8 cellular contexts compared by ENCODE assay signal in genomic region chr1:148679050-148679786, GRCh38.
DNase-seq lines count a peak whose midpoint lies in the region; ATAC-seq and TF ChIP-seq lines count a peak whose summit lies in the region.
"Not testable (repeated sequence)": the region's sequence is repeated elsewhere in the genome, so short reads cannot be mapped to it uniquely, and the experiment has no call there.

No MANE protein-coding gene starts in this region.

- not testable (repeated sequence) for TF ChIP-seq RAD21 in SK-N-SH (IDR thresholded peaks at IDR 0.05; ENCODE audit: low read length)

- CTCF ChIA-PET in SK-N-SH (lab: Yijun Ruan, JAX); naive thymus-derived CD4-positive, alpha-beta T cell (lab: Charles Lee): not testable (repeated sequence)

- H3K79me2 ChIP-seq in SK-N-SH (ENCODE audit: insufficient read depth), result not testable (repeated sequence)

- not testable (repeated sequence) for TF ChIP-seq EP300 in SK-N-SH (IDR thresholded peaks at IDR 0.05; ENCODE audit: borderline replicate concordance in 1 of 2, low read depth in 1 of 2, low read length in 1 of 2)

- H3K4me3 ChIP-seq in BLaER1 treated with 17β-estradiol and CSF1 and Interleukin-3, amounts not matched to agents 10 nM and 100 nM, result peak overlapping the region; percentile 57 to 74 (median 66)
- H3K4me3 ChIP-seq in SK-N-SH (ENCODE audit: low read depth in 2 of 2, low read length in 1 of 2), result peak overlapping the region; percentile 38 to 59
- not testable (repeated sequence) for H3K4me3 ChIP-seq in colonic mucosa; naive thymus-derived CD4-positive, alpha-beta T cell (ENCODE audit: low read length)

- 0% methylated on average over 12 of the region's 77 CpGs for WGBS in SK-N-SH (ENCODE audit: low lambda C conversion rate)

- peak overlapping the region in 2 of 9 donors; percentile 38 to 60 for H3K27ac Mint-ChIP-seq in naive thymus-derived CD4-positive, alpha-beta T cell

- not testable (repeated sequence) for H3K36me3 ChIP-seq in BLaER1 treated with 17β-estradiol and CSF1 and Interleukin-3, amounts not matched to agents 10 nM and 100 nM; SK-N-SH (replicated peaks in 1 of 2; ENCODE audit: control insufficient read depth in 1 of 2, insufficient read depth in 2 of 2, low read length in 1 of 2); colonic mucosa; naive thymus-derived CD4-positive, alpha-beta T cell (ENCODE audit: control insufficient read depth in 2 of 3, insufficient read depth in 3 of 3, low read length in 3 of 3)

- H3K9me3 ChIP-seq in BLaER1 treated with 17β-estradiol and CSF1 and Interleukin-3, amounts not matched to agents 10 nM and 100 nM (replicated peaks in 1 of 11); SK-N-SH; colonic mucosa; naive thymus-derived CD4-positive, alpha-beta T cell (ENCODE audit: control insufficient read depth in 2 of 3, low read length in 3 of 3): not testable (repeated sequence)

- H3K4me3 Mint-ChIP-seq in naive thymus-derived CD4-positive, alpha-beta T cell, result peak overlapping the region in 5 of 10 donors; percentile 55 to 74 (median 73)

- peak overlapping the region in 9 of 11 experiments; percentile 58 to 76 (median 65); a peak in 16 of 22 replicates for H3K27ac ChIP-seq in BLaER1 treated with 17β-estradiol and CSF1 and Interleukin-3, amounts not matched to agents 10 nM and 100 nM
- H3K27ac ChIP-seq in SK-N-SH (ENCODE audit: low read depth in 2 of 2, low read length in 1 of 2); colonic mucosa: not testable (repeated sequence)
- H3K27ac ChIP-seq in naive thymus-derived CD4-positive, alpha-beta T cell (ENCODE audit: low read depth, low read length), result peak overlapping the region; percentile 60

- not testable (repeated sequence) for TF ChIP-seq CTCF in SK-N-SH (IDR thresholded peaks at IDR 0.05); colonic mucosa (IDR thresholded peaks at IDR 0.05)

- H3K4me1 ChIP-seq in BLaER1 treated with 17β-estradiol and CSF1 and Interleukin-3, amounts not matched to agents 10 nM and 100 nM; SK-N-SH (ENCODE audit: control insufficient read depth in 1 of 2, insufficient read depth in 2 of 2, low read depth in 1 of 2, low read length in 1 of 2); colonic mucosa; naive thymus-derived CD4-positive, alpha-beta T cell (ENCODE audit: control insufficient read depth in 2 of 2, insufficient read depth in 2 of 2, low read length in 2 of 2): not testable (repeated sequence)

- ATAC-seq in left ventricle myocardium superior, result peak; percentile 80
- ATAC-seq in naive thymus-derived CD4-positive, alpha-beta T cell, result peak; percentile 53

- peak overlapping the region; percentile 71 to 80 (median 78); a peak in 21 of 22 replicates for H3K9ac ChIP-seq in BLaER1 treated with 17β-estradiol and CSF1 and Interleukin-3, amounts not matched to agents 10 nM and 100 nM
- not testable (repeated sequence) for H3K9ac ChIP-seq in SK-N-SH
- H3K9ac ChIP-seq in colonic mucosa (ENCODE audit: low read depth in 2 of 2, low read length in 2 of 2), result peak overlapping the region in 1 of 2 donors; percentile 35

- not testable (repeated sequence) for H3K27me3 Mint-ChIP-seq in naive thymus-derived CD4-positive, alpha-beta T cell

- not testable (repeated sequence) for H3K9me2 ChIP-seq in SK-N-SH

- H3K4me1 Mint-ChIP-seq in naive thymus-derived CD4-positive, alpha-beta T cell, result not testable (repeated sequence)

- H3K36me3 Mint-ChIP-seq in naive thymus-derived CD4-positive, alpha-beta T cell, result not testable (repeated sequence)

- intact Hi-C loops in colonic mucosa (cut with DNase I); left ventricle myocardium superior (cut with micrococcal nuclease); naive thymus-derived CD4-positive, alpha-beta T cell (cut with micrococcal nuclease): not testable (repeated sequence)

- not testable (repeated sequence) for H3F3A ChIP-seq in SK-N-SH (replicated peaks; ENCODE audit: insufficient read depth)

- H3K27me3 ChIP-seq in BLaER1 treated with 17β-estradiol and CSF1 and Interleukin-3, amounts not matched to agents 10 nM and 100 nM; SK-N-SH (ENCODE audit: insufficient read depth); colonic mucosa; naive thymus-derived CD4-positive, alpha-beta T cell (ENCODE audit: control insufficient read depth in 2 of 2, insufficient read depth in 2 of 2, low read length in 2 of 2): not testable (repeated sequence)

- peak overlapping the region in 8 of 11 experiments; percentile 47 to 68 (median 52); a peak in 7 of 22 replicates for H3K4me2 ChIP-seq in BLaER1 treated with 17β-estradiol and CSF1 and Interleukin-3, amounts not matched to agents 10 nM and 100 nM
- H3K4me2 ChIP-seq in SK-N-SH, result peak overlapping the region; percentile 65; the same call in 1 of the 2 replicates

- not testable (repeated sequence) for H4K20me1 ChIP-seq in BLaER1 treated with 17β-estradiol and CSF1 and Interleukin-3, amounts not matched to agents 10 nM and 100 nM; SK-N-SH (ENCODE audit: insufficient read depth)

- not testable (repeated sequence) for H2AFZ ChIP-seq in SK-N-SH (ENCODE audit: low read depth)

- H3K9me3 Mint-ChIP-seq in naive thymus-derived CD4-positive, alpha-beta T cell, result not testable (repeated sequence)

- DNase-seq in HT-29 (ENCODE audit: low spot score), result peak; percentile 3
- DNase-seq in SK-N-SH, result not testable (repeated sequence)
- DNase-seq in activated T-cell treated with anti-CD3 and anti-CD28 coated beads, Interleukin-2, amount 50 U/mL, for 48 hours, result peak; percentile 62 to 63
- peak; percentile 64 for DNase-seq in colonic mucosa
- peak; percentile 71 for DNase-seq in left ventricle myocardium superior
- DNase-seq in naive thymus-derived CD4-positive, alpha-beta T cell, result peak in 7 of 9 donors; percentile 23 to 70 (median 57)
- DNase-seq in stimulated activated CD4-positive, alpha-beta T cell treated with anti-CD3 and anti-CD28 coated beads, TNF-alpha, amount 100 ng/mL, for 48 hours (ENCODE audit: low read depth in 3 of 3), result peak in 2 of 3 donors; percentile 4 to 11

- POLR2A ChIA-PET in SK-N-SH (lab: Yijun Ruan, JAX); naive thymus-derived CD4-positive, alpha-beta T cell (lab: Charles Lee): not testable (repeated sequence)
